17 cellular contexts compared by ENCODE assay signal in the genomic region with DNA sequence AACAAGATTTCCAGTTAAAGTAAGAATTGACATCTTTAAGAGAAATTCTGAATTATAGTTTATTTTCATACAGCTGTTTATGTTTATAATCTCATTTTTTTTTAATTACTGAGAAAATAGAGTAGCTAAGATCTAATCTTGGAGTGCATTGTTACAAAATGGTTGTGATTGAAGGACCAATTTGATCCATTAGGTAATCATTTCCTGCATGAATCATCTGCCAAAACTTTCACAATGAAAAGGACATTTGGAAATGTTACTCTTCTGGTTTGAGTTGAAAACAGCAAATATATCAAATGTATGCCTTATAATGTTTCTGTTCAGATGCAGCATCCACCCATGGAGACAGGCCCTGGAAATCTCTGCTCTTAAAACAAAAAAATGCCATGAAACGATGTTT. TPM values are rescaled to one million over a fixed set of nuclear protein-coding genes. Genes with fewer than 3 reads are reported as not detected.
DNase-seq lines count a peak whose midpoint lies in the region; ATAC-seq, FAIRE-seq and TF ChIP-seq lines count a peak whose summit lies in the region.
"Had no signal": no experiment of that assay in that cellular context is flagged by ENCODE, and none has a peak within 500 bp of the region (broad histone marks: within the 10 kb centered on the region; RNA-seq: fewer than 3 reads in every experiment).

No MANE protein-coding gene starts in this region.

- peak overlapping the region; percentile 6; the same call in 1 of the 2 replicates for H3K9ac ChIP-seq in HepG2 (ENCODE audit: insufficient read depth, low read depth, low read length)

- H3K4me2 ChIP-seq in HepG2 (ENCODE audit: low read depth, low read length), result no peak overlapping the region

- H3K27me3 ChIP-seq in HepG2 (ENCODE audit: control insufficient read depth in 1 of 2, insufficient read depth in 2 of 2, low read length in 2 of 2), result no peaks in the 10 kb centered on the region
- H3K27me3 ChIP-seq in CD8-positive, alpha-beta T cell (ENCODE audit: insufficient read depth, low read length), result no peaks in the 10 kb centered on the region
- H3K27me3 ChIP-seq: SJCRH30, stomach had no signal

- TF ChIP-seq RAD21 in HepG2 (CRISPR knock-in tag; IDR thresholded peaks at IDR 0.05), result no peak

- in situ Hi-C loops in HepG2 (cut with HindIII; ENCODE audit: extremely low pct_ligation_motif_present, low pct_unique_long_range_greater_than_20kb), result loop anchor here (5.0 kb wide), 1 partner anchor 109 kb away; no protein-coding TSS in a partner anchor

- no peak overlapping the region for H2AFZ ChIP-seq in HepG2 (ENCODE audit: low read length)

- TF ChIP-seq EP300 in HepG2 (IDR thresholded peaks at IDR 0.05; ENCODE audit: low read depth in 2 of 2, low read length in 2 of 2), result no peak
- TF ChIP-seq EP300 in HepG2 (CRISPR knock-in tag; IDR thresholded peaks at IDR 0.05; ENCODE audit: borderline replicate concordance), result no peak

- intact Hi-C loops in HepG2 (cut with micrococcal nuclease; ENCODE audit: unreplicated experiment), result loop anchor here (2.0 to 5.0 kb wide), 3 partner anchors 18 to 94 kb away; a partner anchor contains a TSS
- intact Hi-C loops in CD8-positive, alpha-beta T cell (cut with DNase I, micrococcal nuclease), result loop anchor here in 1 of 2 experiments (5.0 kb wide), 1 partner anchor 34 kb away; no protein-coding TSS in a partner anchor

- peaks cover 77% of the 10 kb centered on the region for H3K4me1 ChIP-seq in HepG2 (ENCODE audit: insufficient read depth, low read length)
- H3K4me1 ChIP-seq in CD8-positive, alpha-beta T cell (ENCODE audit: insufficient read depth, low read length), result no peaks in the 10 kb centered on the region

- no peaks in the 10 kb centered on the region for H3K9me3 Mint-ChIP-seq in HFFc6
- no peaks in the 10 kb centered on the region for H3K9me3 Mint-ChIP-seq in activated naive CD8-positive, alpha-beta T cell treated with anti-CD3 and anti-CD28 coated beads for 36 hours
- no peaks in the 10 kb centered on the region for H3K9me3 Mint-ChIP-seq in CD8-positive, alpha-beta T cell
- H3K9me3 Mint-ChIP-seq: CD4-positive, alpha-beta memory T cell; natural killer cell had no signal

- peaks cover 35% of the 10 kb centered on the region for H3K4me1 Mint-ChIP-seq in HFFc6 (ENCODE audit: low read depth)
- H3K4me1 Mint-ChIP-seq in activated naive CD8-positive, alpha-beta T cell treated with anti-CD3 and anti-CD28 coated beads for 36 hours, result peaks cover 13% of the 10 kb centered on the region
- H3K4me1 Mint-ChIP-seq in CD8-positive, alpha-beta T cell (ENCODE audit: low read depth), result no peaks in the 10 kb centered on the region
- H3K4me1 Mint-ChIP-seq: CD4-positive, alpha-beta memory T cell; natural killer cell had no signal

- no peaks in the 10 kb centered on the region for H4K20me1 ChIP-seq in HepG2 (ENCODE audit: insufficient read depth, low read length)

- H3K4me3 Mint-ChIP-seq in HFFc6, result no peak overlapping the region
- no peak overlapping the region for H3K4me3 Mint-ChIP-seq in activated naive CD8-positive, alpha-beta T cell treated with anti-CD3 and anti-CD28 coated beads for 36 hours
- H3K4me3 Mint-ChIP-seq in CD8-positive, alpha-beta T cell, result no peak overlapping the region
- H3K4me3 Mint-ChIP-seq: activated naive CD8-positive, alpha-beta T cell; CD4-positive, alpha-beta memory T cell; natural killer cell had no signal

- no peaks in the 10 kb centered on the region for H3K79me2 ChIP-seq in HepG2 (ENCODE audit: insufficient read depth, low read length)

- H3K27ac ChIP-seq in HepG2 (ENCODE audit: extremely low read length, insufficient read depth, low read length), result peak overlapping the region; percentile 90
- H3K27ac ChIP-seq in CD8-positive, alpha-beta T cell (ENCODE audit: low read depth, low read length), result no peak overlapping the region
- H3K27ac ChIP-seq: SJCRH30 had no signal

- TSS peak; percentile 6 for BruUV-seq in HepG2 (replicated peaks; lab: Mats Ljungman, UMichigan)

- FAIRE-seq in HepG2 (lab: Jason Lieb, UNC), result no peak
- FAIRE-seq: colon, kidney had no signal

- POLR2A ChIA-PET in HepG2 (lab: Yijun Ruan, JAX), result interaction anchor here (0.5 to 3.0 kb wide), 8 partner anchors 11 to 889 kb away, joined by 3 to 23 read pairs (median 7); a partner anchor contains a TSS
- POLR2A ChIA-PET in CD8-positive, alpha-beta T cell (lab: Charles Lee), result no interaction called here

- 78% methylated on average over 1 of the region's 1 CpG for WGBS in HepG2 (ENCODE audit: low lambda C conversion rate)

- H3K9me3 ChIP-seq in HepG2 (ENCODE audit: low read length), result no peaks in the 10 kb centered on the region
- H3K9me3 ChIP-seq in CD8-positive, alpha-beta T cell (ENCODE audit: low read length), result no peaks in the 10 kb centered on the region
- H3K9me3 ChIP-seq: SJCRH30, stomach had no signal

- peak; percentile 50 for DNase-seq in AG10803 (ENCODE audit: low read depth)
- DNase-seq in HFFc6, result no peak
- peak; percentile 44 for DNase-seq in amniotic epithelial cell (ENCODE audit: low read depth)
- DNase-seq in HepG2 (ENCODE audit: low spot score), result no peak
- no peak for DNase-seq in erythroblast (lab: John Stamatoyannopoulos, UW)
- DNase-seq in activated naive CD8-positive, alpha-beta T cell treated with anti-CD3 and anti-CD28 coated beads for 36 hours, result no peak
- DNase-seq in CD8-positive, alpha-beta T cell, result no peak
- DNase-seq: CD4-positive, alpha-beta memory T cell; kidney; natural killer cell; NCI-H1092; NCI-H510A; SJCRH30; stomach had no signal

- TF ChIP-seq POLR2A in HepG2 (IDR thresholded peaks at IDR 0.05; ENCODE audit: insufficient read depth in 1 of 2, low read depth in 2 of 2, low read length in 2 of 2) (no peak), erythroblast (IDR thresholded peaks at IDR 0.05; ENCODE audit: low read length) (no peak)

- no peak for ATAC-seq in HepG2
- no peak for ATAC-seq in GM21786 (IDR thresholded peaks at IDR 0.05; ENCODE audit: unreplicated experiment)
- no peak for ATAC-seq in CD8-positive, alpha-beta T cell
- ATAC-seq: natural killer cell had no signal

- TF ChIP-seq CTCF in AG10803 (conservative IDR thresholded peaks at IDR 0.05; ENCODE audit: low read length) (no peak), HFFc6 (IDR thresholded peaks at IDR 0.05) (no peak), HepG2 (CRISPR knock-in tag; IDR thresholded peaks at IDR 0.05) (no peak)
- no peak for TF ChIP-seq CTCF in CD8-positive, alpha-beta T cell (IDR thresholded peaks at IDR 0.05)

- CTCF ChIA-PET in HepG2 (lab: Yijun Ruan, JAX; ENCODE audit: low intra/inter-chr PET ratio, low total read pairs), result no interaction called here
- CTCF ChIA-PET in CD8-positive, alpha-beta T cell (lab: Charles Lee), result interaction anchor here (0.6 kb wide), 1 partner anchor 17 kb away, joined by 3 read pairs; no protein-coding TSS in a partner anchor

- H3K36me3 Mint-ChIP-seq in HFFc6 (ENCODE audit: low read depth), result peaks cover 16% of the 10 kb centered on the region
- peaks cover 10% of the 10 kb centered on the region for H3K36me3 Mint-ChIP-seq in activated naive CD8-positive, alpha-beta T cell treated with anti-CD3 and anti-CD28 coated beads for 36 hours
- peaks cover 63% of the 10 kb centered on the region for H3K36me3 Mint-ChIP-seq in CD8-positive, alpha-beta T cell

- H3K27ac Mint-ChIP-seq in HFFc6, result peak overlapping the region; percentile 83
- no peak overlapping the region for H3K27ac Mint-ChIP-seq in activated naive CD8-positive, alpha-beta T cell treated with anti-CD3 and anti-CD28 coated beads for 36 hours
- H3K27ac Mint-ChIP-seq in CD8-positive, alpha-beta T cell, result no peak overlapping the region
- H3K27ac Mint-ChIP-seq: activated naive CD8-positive, alpha-beta T cell; natural killer cell had no signal

- H3K27me3 Mint-ChIP-seq in HFFc6 (ENCODE audit: insufficient read depth), result peaks cover 4% of the 10 kb centered on the region; the same call in 1 of the 2 replicates
- H3K27me3 Mint-ChIP-seq in activated naive CD8-positive, alpha-beta T cell treated with anti-CD3 and anti-CD28 coated beads for 36 hours, result no peaks in the 10 kb centered on the region
- no peaks in the 10 kb centered on the region for H3K27me3 Mint-ChIP-seq in CD8-positive, alpha-beta T cell (ENCODE audit: low read depth)
- H3K27me3 Mint-ChIP-seq: activated naive CD8-positive, alpha-beta T cell; CD4-positive, alpha-beta memory T cell had no signal

- no peak overlapping the region for H3K4me3 ChIP-seq in AG10803 (ENCODE audit: low read length)
- no peak overlapping the region for H3K4me3 ChIP-seq in HepG2 (replicated peaks in 1 of 3; ENCODE audit: insufficient read depth in 1 of 3, low read depth in 2 of 3, low read length in 3 of 3)
- H3K4me3 ChIP-seq in CD8-positive, alpha-beta T cell (ENCODE audit: low read depth, low read length), result no peak overlapping the region
- H3K4me3 ChIP-seq: SJCRH30, stomach had no signal

- H3K36me3 ChIP-seq in HepG2 (replicated peaks in 1 of 2; ENCODE audit: control insufficient read depth in 1 of 2, insufficient read depth in 2 of 2, low read length in 2 of 2), result peaks cover 3 to 17% of the 10 kb centered on the region in 2 experiments; a peak in 3 of 5 replicates
- H3K36me3 ChIP-seq in CD8-positive, alpha-beta T cell (ENCODE audit: insufficient read depth, low read length), result peaks cover 4% of the 10 kb centered on the region
- H3K36me3 ChIP-seq: SJCRH30 had no signal

RNA-seq across cellular contexts. Expression of a gene that starts 19.0 kb away (rescaled TPM):
- 100 to 1,000 TPM; 114 to 152 (median 120) TPM for total RNA-seq in HFFc6 (2021; fragmentation: NEBNext Ultra II Directional; extraction: Animal tissue kit (Norgen Biotek cat#: 25700))
- total RNA-seq in HepG2 (2016; rRNA removed; fragmentation: Illumina TruSeq; extraction: Trizol), result 35.3 and 38.1 TPM in 2 replicates
- 10.1 and 10.3 TPM in 2 replicates for total RNA-seq in HepG2 (2016; cell fraction: cytosol; rRNA removed; fragmentation: Illumina TruSeq; extraction: Trizol; ENCODE audit: low read depth)
- total RNA-seq in HepG2 (2016; cell fraction: insoluble cytoplasmic fraction; rRNA removed; fragmentation: Illumina TruSeq; extraction: Trizol), result 32.8 and 36.3 TPM in 2 replicates
- 12.7 and 14.0 TPM in 2 replicates for total RNA-seq in HepG2 (2016; cell fraction: membrane; rRNA removed; fragmentation: Illumina TruSeq; extraction: Trizol)
- total RNA-seq in HepG2 (2016; cell fraction: nucleus; rRNA removed; fragmentation: Illumina TruSeq; extraction: Trizol), result 13.9 and 14.1 TPM in 2 replicates
- polyA plus RNA-seq in HepG2 (2011; rRNA removed), result 106 and 178 TPM in 2 replicates
- 118 and 142 TPM in 2 replicates for polyA plus RNA-seq in HepG2 (2011; cell fraction: cytosol; rRNA removed)
- polyA plus RNA-seq in HepG2 (2011; cell fraction: nucleus; rRNA removed), result 111 and 136 TPM in 2 replicates
- 89.5 and 170 TPM in 2 replicates for polyA plus RNA-seq in HepG2 (2012)
- polyA plus RNA-seq in HepG2 (2016; cell fraction: cytosol; fragmentation: Illumina TruSeq; extraction: Trizol; ENCODE audit: low read depth), result 7.8 and 9.2 TPM in 2 replicates
- 37.3 and 40.4 TPM in 2 replicates for polyA plus RNA-seq in HepG2 (2016; cell fraction: insoluble cytoplasmic fraction; fragmentation: Illumina TruSeq; extraction: Trizol; ENCODE audit: low read depth)
- polyA plus RNA-seq in HepG2 (2016; cell fraction: membrane; fragmentation: Illumina TruSeq; extraction: Trizol; ENCODE audit: low read depth), result 8.6 and 9.4 TPM in 2 replicates
- 25.9 and 28.8 TPM in 2 replicates for polyA plus RNA-seq in HepG2 (2016; cell fraction: nucleus; fragmentation: Illumina TruSeq; extraction: Trizol; ENCODE audit: insufficient read depth, low read depth)
- 14.5 and 150 TPM in 2 replicates for polyA minus RNA-seq in HepG2 (2011; rRNA and poly(A)+ RNA removed; ENCODE audit: low replicate concordance)
- 76.6 and 136 TPM in 2 replicates for polyA minus RNA-seq in HepG2 (2011; cell fraction: cytosol; rRNA and poly(A)+ RNA removed)
- polyA minus RNA-seq in HepG2 (2011; cell fraction: nucleus; rRNA and poly(A)+ RNA removed), result 30.0 and 49.6 TPM in 2 replicates
- 1 to 10 TPM; 1.8 to 2.0 TPM for total RNA-seq in activated naive CD8-positive, alpha-beta T cell treated with anti-CD3 and anti-CD28 coated beads for 36 hours
- 10 to 100 TPM; 61.4 to 63.9 TPM for total RNA-seq in CD8-positive, alpha-beta T cell

RNA-seq across cellular contexts. Expression of a gene that starts 19.8 kb away (rescaled TPM):
- 10 to 100 TPM in 5 of 6 experiments, 1 to 10 TPM in 1; 9.3 to 14.6 (median 11.9) TPM for total RNA-seq in HFFc6 (2021; fragmentation: NEBNext Ultra II Directional; extraction: Animal tissue kit (Norgen Biotek cat#: 25700))
- 39.5 and 48.6 TPM in 2 replicates for total RNA-seq in HepG2 (2016; rRNA removed; fragmentation: Illumina TruSeq; extraction: Trizol)
- 13.0 and 14.5 TPM in 2 replicates for total RNA-seq in HepG2 (2016; cell fraction: cytosol; rRNA removed; fragmentation: Illumina TruSeq; extraction: Trizol; ENCODE audit: low read depth)
- total RNA-seq in HepG2 (2016; cell fraction: insoluble cytoplasmic fraction; rRNA removed; fragmentation: Illumina TruSeq; extraction: Trizol), result 42.3 and 49.9 TPM in 2 replicates
- total RNA-seq in HepG2 (2016; cell fraction: membrane; rRNA removed; fragmentation: Illumina TruSeq; extraction: Trizol), result 29.2 and 32.0 TPM in 2 replicates
- 25.4 and 25.5 TPM in 2 replicates for total RNA-seq in HepG2 (2016; cell fraction: nucleus; rRNA removed; fragmentation: Illumina TruSeq; extraction: Trizol)
- 35.6 and 37.8 TPM in 2 replicates for polyA plus RNA-seq in HepG2 (2011; rRNA removed)
- 25.0 and 32.1 TPM in 2 replicates for polyA plus RNA-seq in HepG2 (2011; cell fraction: cytosol; rRNA removed)
- 31.4 and 44.9 TPM in 2 replicates for polyA plus RNA-seq in HepG2 (2011; cell fraction: nucleus; rRNA removed)
- polyA plus RNA-seq in HepG2 (2012), result 33.2 and 56.4 TPM in 2 replicates
- polyA plus RNA-seq in HepG2 (2016; cell fraction: cytosol; fragmentation: Illumina TruSeq; extraction: Trizol; ENCODE audit: low read depth), result 12.2 and 18.6 TPM in 2 replicates
- polyA plus RNA-seq in HepG2 (2016; cell fraction: insoluble cytoplasmic fraction; fragmentation: Illumina TruSeq; extraction: Trizol; ENCODE audit: low read depth), result 57.7 and 60.4 TPM in 2 replicates
- 24.1 and 29.1 TPM in 2 replicates for polyA plus RNA-seq in HepG2 (2016; cell fraction: membrane; fragmentation: Illumina TruSeq; extraction: Trizol; ENCODE audit: low read depth)
- 40.4 and 41.8 TPM in 2 replicates for polyA plus RNA-seq in HepG2 (2016; cell fraction: nucleus; fragmentation: Illumina TruSeq; extraction: Trizol; ENCODE audit: insufficient read depth, low read depth)
- 7.2 and 21.2 TPM in 2 replicates for polyA minus RNA-seq in HepG2 (2011; rRNA and poly(A)+ RNA removed; ENCODE audit: low replicate concordance)
- 12.7 and 16.3 TPM in 2 replicates for polyA minus RNA-seq in HepG2 (2011; cell fraction: cytosol; rRNA and poly(A)+ RNA removed)
- 34.6 and 42.1 TPM in 2 replicates for polyA minus RNA-seq in HepG2 (2011; cell fraction: nucleus; rRNA and poly(A)+ RNA removed)
- total RNA-seq in activated naive CD8-positive, alpha-beta T cell treated with anti-CD3 and anti-CD28 coated beads for 36 hours, result 10 to 100 TPM in 1 of 2 experiments, 1 to 10 TPM in 1; 9.3 to 11.2 TPM
- 1 to 10 TPM; 3.7 to 5.5 TPM for total RNA-seq in CD8-positive, alpha-beta T cell

Comparison
In these comparisons a context has a peak if more than half of its experiments do, and no peak if none do; other contexts are left out.
1. DNase-seq: peak in AG10803 (single experiment) and amniotic epithelial cell (single experiment); none in HFFc6 (single experiment), HepG2 (single experiment), erythroblast (0 of 2), activated naive CD8-positive, alpha-beta T cell treated with anti-CD3 and anti-CD28 coated beads for 36 hours (single experiment) and CD8-positive, alpha-beta T cell (0 of 7).